ENCODE assay signal across 1 cellular context in the genomic region with DNA sequence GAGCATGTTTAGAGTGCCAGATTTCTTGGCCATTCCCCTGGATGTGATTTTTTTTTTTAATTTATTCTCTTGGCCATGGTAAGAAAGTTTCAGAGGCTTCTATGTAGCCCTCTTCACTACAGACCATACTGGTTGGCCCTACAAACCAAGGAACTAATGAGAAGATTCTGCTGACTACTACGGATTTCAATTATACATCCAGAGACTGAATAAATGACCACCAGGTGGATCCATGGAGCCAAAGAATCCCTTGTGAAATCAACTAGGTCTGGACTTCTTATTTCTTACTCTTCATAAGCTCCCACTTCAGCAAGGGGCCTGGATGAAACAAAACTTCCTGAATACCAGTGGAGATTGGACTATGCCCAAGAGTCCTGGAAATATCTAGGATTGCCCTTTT.
TF ChIP-seq lines count a peak whose summit lies in the region.

No MANE protein-coding gene starts in this region.

TF ChIP-seq in WTC11, 78 proteins besides CTCF, POLR2A, EP300 and RAD21 (continued from another document):
- TF ChIP-seq, protein P1, sequence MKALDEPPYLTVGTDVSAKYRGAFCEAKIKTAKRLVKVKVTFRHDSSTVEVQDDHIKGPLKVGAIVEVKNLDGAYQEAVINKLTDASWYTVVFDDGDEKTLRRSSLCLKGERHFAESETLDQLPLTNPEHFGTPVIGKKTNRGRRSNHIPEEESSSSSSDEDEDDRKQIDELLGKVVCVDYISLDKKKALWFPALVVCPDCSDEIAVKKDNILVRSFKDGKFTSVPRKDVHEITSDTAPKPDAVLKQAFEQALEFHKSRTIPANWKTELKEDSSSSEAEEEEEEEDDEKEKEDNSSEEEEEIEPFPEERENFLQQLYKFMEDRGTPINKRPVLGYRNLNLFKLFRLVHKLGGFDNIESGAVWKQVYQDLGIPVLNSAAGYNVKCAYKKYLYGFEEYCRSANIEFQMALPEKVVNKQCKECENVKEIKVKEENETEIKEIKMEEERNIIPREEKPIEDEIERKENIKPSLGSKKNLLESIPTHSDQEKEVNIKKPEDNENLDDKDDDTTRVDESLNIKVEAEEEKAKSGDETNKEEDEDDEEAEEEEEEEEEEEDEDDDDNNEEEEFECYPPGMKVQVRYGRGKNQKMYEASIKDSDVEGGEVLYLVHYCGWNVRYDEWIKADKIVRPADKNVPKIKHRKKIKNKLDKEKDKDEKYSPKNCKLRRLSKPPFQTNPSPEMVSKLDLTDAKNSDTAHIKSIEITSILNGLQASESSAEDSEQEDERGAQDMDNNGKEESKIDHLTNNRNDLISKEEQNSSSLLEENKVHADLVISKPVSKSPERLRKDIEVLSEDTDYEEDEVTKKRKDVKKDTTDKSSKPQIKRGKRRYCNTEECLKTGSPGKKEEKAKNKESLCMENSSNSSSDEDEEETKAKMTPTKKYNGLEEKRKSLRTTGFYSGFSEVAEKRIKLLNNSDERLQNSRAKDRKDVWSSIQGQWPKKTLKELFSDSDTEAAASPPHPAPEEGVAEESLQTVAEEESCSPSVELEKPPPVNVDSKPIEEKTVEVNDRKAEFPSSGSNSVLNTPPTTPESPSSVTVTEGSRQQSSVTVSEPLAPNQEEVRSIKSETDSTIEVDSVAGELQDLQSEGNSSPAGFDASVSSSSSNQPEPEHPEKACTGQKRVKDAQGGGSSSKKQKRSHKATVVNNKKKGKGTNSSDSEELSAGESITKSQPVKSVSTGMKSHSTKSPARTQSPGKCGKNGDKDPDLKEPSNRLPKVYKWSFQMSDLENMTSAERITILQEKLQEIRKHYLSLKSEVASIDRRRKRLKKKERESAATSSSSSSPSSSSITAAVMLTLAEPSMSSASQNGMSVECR (CRISPR knock-in tag; IDR thresholded peaks at IDR 0.05; ENCODE audit: borderline replicate concordance), result no peak
- TF ChIP-seq FOXP1 (CRISPR knock-in tag; IDR thresholded peaks at IDR 0.05; ENCODE audit: borderline replicate concordance) (no peak), TP53 (CRISPR knock-in tag; IDR thresholded peaks at IDR 0.05) (no peak)
